Comparison of ENCODE assay signal across 1 cellular context in the genomic region with DNA sequence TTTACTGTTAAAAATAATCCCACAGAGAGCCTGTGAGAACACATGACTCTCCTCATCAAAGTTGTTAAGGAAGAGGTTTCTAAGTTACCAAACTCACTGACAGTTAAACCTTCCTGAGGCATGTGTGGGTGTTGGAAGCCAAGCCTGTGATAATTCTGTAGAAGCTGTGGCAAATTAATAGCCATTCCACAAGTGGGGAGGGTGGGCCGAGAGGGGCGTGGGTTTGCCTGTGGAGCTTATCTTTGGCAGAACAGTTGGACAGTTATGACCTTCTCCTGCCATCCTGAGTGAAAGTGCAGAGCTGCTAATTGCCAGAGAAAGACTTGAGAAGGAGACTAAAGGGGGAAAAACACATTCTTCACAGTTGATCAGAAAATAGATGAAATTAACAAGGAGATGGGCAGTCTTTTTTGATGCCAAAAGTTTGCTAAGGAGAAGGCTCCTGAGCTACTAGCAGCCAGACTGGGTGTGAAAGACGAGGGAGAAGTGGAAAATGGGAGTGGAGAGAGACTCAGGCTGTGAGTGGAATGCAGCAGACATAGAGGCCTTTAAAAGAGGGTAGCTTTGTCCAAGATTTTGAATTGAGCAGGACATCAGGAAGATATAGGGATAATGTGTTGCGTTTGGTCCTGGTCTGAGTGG.
TF ChIP-seq lines count a peak whose summit lies in the region.

No MANE protein-coding gene starts in this region.

TF ChIP-seq in K562, 482 proteins besides CTCF, POLR2A, EP300 and RAD21 (continued from another document and continues in another):
- TF ChIP-seq HMGXB4 (CRISPR knock-in tag; IDR thresholded peaks at IDR 0.05) (no peak), POLR2B (IDR thresholded peaks at IDR 0.05; ENCODE audit: low read depth, partially characterized antibody) (no peak), CEBPG (CRISPR knock-in tag; IDR thresholded peaks at IDR 0.05) (no peak), CEBPG (tag; conservative IDR thresholded peaks at IDR 0.05 in 1 of 2, IDR thresholded peaks at IDR 0.05 in 1 of 2) (no peak), MAFK (IDR thresholded peaks at IDR 0.05; ENCODE audit: low read length) (no peak; the same call in 1 of the 2 replicates), ZNF347 (CRISPR knock-in tag; IDR thresholded peaks at IDR 0.05; ENCODE audit: low read depth) (no peak), JUNB (CRISPR knock-in tag; conservative IDR thresholded peaks at IDR 0.05) (no peak), E2F8 (IDR thresholded peaks at IDR 0.05; ENCODE audit: low read depth, partially characterized antibody) (no peak), IRF2 (CRISPR knock-in tag; IDR thresholded peaks at IDR 0.05) (no peak), COPS2 (conservative IDR thresholded peaks at IDR 0.05) (no peak), ZKSCAN8 (CRISPR knock-in tag; IDR thresholded peaks at IDR 0.05) (no peak), TARDBP (IDR thresholded peaks at IDR 0.05) (no peak), SMARCC2 (IDR thresholded peaks at IDR 0.05; ENCODE audit: low read depth) (peak; percentile 31; the same call in 1 of the 2 replicates), ZNF146 (CRISPR knock-in tag; IDR thresholded peaks at IDR 0.05; ENCODE audit: unreplicated experiment) (no peak), ATF1 (CRISPR knock-in tag; IDR thresholded peaks at IDR 0.05) (no peak), ATF1 (tag; IDR thresholded peaks at IDR 0.05) (no peak; the same call in none of the 2 replicates), EP400 (IDR thresholded peaks at IDR 0.05) (no peak), SMARCA4 (IDR thresholded peaks at IDR 0.05) (peak; percentile 62), MCM7 (IDR thresholded peaks at IDR 0.05) (no peak), JUND (IDR thresholded peaks at IDR 0.05; ENCODE audit: borderline replicate concordance, low read depth, low read length) (peak; percentile 34; the same call in 1 of the 2 replicates), JUND (tag; IDR thresholded peaks at IDR 0.05; ENCODE audit: borderline replicate concordance, low read depth, low read length) (peak; percentile 10; the same call in 1 of the 3 replicates), FOXK1 (CRISPR knock-in tag; IDR thresholded peaks at IDR 0.05; ENCODE audit: borderline replicate concordance) (no peak), ZNF24 (IDR thresholded peaks at IDR 0.05) (no peak), FOXK2 (conservative IDR thresholded peaks at IDR 0.05 in 1 of 2, IDR thresholded peaks at IDR 0.05 in 1 of 2; ENCODE audit: low read depth in 2 of 2) (no peak), MYNN (IDR thresholded peaks at IDR 0.05) (peak; percentile 87), MYNN (CRISPR knock-in tag; IDR thresholded peaks at IDR 0.05) (no peak), ZC3H4 (CRISPR knock-in tag; IDR thresholded peaks at IDR 0.05; ENCODE audit: borderline replicate concordance) (no peak), ZBTB7A (IDR thresholded peaks at IDR 0.05; ENCODE audit: borderline replicate concordance, control insufficient read depth, low read depth, low read length) (peak; percentile 95), PBX2 (CRISPR knock-in tag; IDR thresholded peaks at IDR 0.05; ENCODE audit: low read depth) (no peak), PBX2 (tag; conservative IDR thresholded peaks at IDR 0.05; ENCODE audit: low read depth) (peak; percentile 54), DACH1 (IDR thresholded peaks at IDR 0.05; ENCODE audit: partially characterized antibody) (peak; percentile 62), THRB (CRISPR knock-in tag; conservative IDR thresholded peaks at IDR 0.05) (no peak; the same call in 1 of the 2 replicates), CTCFL (IDR thresholded peaks at IDR 0.05; ENCODE audit: borderline replicate concordance, insufficient read depth, low read depth, low read length, poor library complexity, severe bottlenecking) (no peak), ZNF76 (CRISPR knock-in tag; IDR thresholded peaks at IDR 0.05; ENCODE audit: borderline replicate concordance) (no peak), HNRNPLL (IDR thresholded peaks at IDR 0.05; ENCODE audit: low read depth, low read length, poor library complexity, severe bottlenecking) (no peak)
- TF ChIP-seq, protein P1, sequence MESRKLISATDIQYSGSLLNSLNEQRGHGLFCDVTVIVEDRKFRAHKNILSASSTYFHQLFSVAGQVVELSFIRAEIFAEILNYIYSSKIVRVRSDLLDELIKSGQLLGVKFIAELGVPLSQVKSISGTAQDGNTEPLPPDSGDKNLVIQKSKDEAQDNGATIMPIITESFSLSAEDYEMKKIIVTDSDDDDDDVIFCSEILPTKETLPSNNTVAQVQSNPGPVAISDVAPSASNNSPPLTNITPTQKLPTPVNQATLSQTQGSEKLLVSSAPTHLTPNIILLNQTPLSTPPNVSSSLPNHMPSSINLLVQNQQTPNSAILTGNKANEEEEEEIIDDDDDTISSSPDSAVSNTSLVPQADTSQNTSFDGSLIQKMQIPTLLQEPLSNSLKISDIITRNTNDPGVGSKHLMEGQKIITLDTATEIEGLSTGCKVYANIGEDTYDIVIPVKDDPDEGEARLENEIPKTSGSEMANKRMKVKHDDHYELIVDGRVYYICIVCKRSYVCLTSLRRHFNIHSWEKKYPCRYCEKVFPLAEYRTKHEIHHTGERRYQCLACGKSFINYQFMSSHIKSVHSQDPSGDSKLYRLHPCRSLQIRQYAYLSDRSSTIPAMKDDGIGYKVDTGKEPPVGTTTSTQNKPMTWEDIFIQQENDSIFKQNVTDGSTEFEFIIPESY (CRISPR knock-in tag; IDR thresholded peaks at IDR 0.05): no peak
- TF ChIP-seq, protein P2, sequence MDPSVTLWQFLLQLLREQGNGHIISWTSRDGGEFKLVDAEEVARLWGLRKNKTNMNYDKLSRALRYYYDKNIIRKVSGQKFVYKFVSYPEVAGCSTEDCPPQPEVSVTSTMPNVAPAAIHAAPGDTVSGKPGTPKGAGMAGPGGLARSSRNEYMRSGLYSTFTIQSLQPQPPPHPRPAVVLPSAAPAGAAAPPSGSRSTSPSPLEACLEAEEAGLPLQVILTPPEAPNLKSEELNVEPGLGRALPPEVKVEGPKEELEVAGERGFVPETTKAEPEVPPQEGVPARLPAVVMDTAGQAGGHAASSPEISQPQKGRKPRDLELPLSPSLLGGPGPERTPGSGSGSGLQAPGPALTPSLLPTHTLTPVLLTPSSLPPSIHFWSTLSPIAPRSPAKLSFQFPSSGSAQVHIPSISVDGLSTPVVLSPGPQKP (CRISPR knock-in tag; IDR thresholded peaks at IDR 0.05): no peak
- TF ChIP-seq, protein P3, sequence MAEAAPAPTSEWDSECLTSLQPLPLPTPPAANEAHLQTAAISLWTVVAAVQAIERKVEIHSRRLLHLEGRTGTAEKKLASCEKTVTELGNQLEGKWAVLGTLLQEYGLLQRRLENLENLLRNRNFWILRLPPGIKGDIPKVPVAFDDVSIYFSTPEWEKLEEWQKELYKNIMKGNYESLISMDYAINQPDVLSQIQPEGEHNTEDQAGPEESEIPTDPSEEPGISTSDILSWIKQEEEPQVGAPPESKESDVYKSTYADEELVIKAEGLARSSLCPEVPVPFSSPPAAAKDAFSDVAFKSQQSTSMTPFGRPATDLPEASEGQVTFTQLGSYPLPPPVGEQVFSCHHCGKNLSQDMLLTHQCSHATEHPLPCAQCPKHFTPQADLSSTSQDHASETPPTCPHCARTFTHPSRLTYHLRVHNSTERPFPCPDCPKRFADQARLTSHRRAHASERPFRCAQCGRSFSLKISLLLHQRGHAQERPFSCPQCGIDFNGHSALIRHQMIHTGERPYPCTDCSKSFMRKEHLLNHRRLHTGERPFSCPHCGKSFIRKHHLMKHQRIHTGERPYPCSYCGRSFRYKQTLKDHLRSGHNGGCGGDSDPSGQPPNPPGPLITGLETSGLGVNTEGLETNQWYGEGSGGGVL (CRISPR knock-in tag; IDR thresholded peaks at IDR 0.05): no peak
